Comparison of ENCODE assay signal across 18 cellular contexts in genomic region chr4:66430856-66431255, GRCh38.
DNase-seq lines count a peak whose midpoint lies in the region; ATAC-seq and TF ChIP-seq lines count a peak whose summit lies in the region.
"Had no signal": no experiment of that assay in that cellular context is flagged by ENCODE, and none has a peak within 500 bp of the region (broad histone marks: within the 10 kb centered on the region; RNA-seq: fewer than 3 reads in every experiment).

No MANE protein-coding gene starts in this region.

- no peaks in the 10 kb centered on the region for H3K9me3 ChIP-seq in lower lobe of right lung
- H3K9me3 ChIP-seq: pancreas, tibial artery had no signal

- H3K27me3 ChIP-seq in lower lobe of right lung (ENCODE audit: low read depth), result no peaks in the 10 kb centered on the region
- H3K27me3 ChIP-seq: pancreas, tibial artery had no signal

- DNase-seq in AG09309 (ENCODE audit: low read depth), result peak; percentile 70
- peak; percentile 53 for DNase-seq in M059J (ENCODE audit: low read depth)
- peak; percentile 9 for DNase-seq in astrocyte of the spinal cord (ENCODE audit: low read depth, low spot score)
- DNase-seq in islet precursor cell, result peak; percentile 76
- DNase-seq in lower lobe of right lung, result no peak
- no peak for DNase-seq in left colon
- no peak for DNase-seq in NCI-H69 (lab: John Stamatoyannopoulos, UW)
- DNase-seq: activated CD4-positive, alpha-beta T cell treated with anti-CD3 and anti-CD28 coated beads, Interleukin-2, amount 50 U/mL, for 48 hours; activated naive CD8-positive, alpha-beta T cell treated with anti-CD3 and anti-CD28 coated beads, Interleukin-2, amount 10 ng/mL, durations not matched to agents 7 days and 5 days; activated T-cell treated with anti-CD3 and anti-CD28 coated beads, Interleukin-2, amount 50 U/mL, for 48 hours; CD4-positive, CD25-positive, alpha-beta regulatory T cell; H7; NCI-H1436 treated with DMSO at 0.1 percent for 48 hours; pancreas; tibial artery had no signal

- TF ChIP-seq CTCF in AG09309 (IDR thresholded peaks at IDR 0.05; ENCODE audit: control insufficient read depth, insufficient read depth, low read depth, low read length, missing control alignments) (no peak), astrocyte of the spinal cord (IDR thresholded peaks at IDR 0.05; ENCODE audit: low read depth, low read length) (no peak), lower lobe of right lung (IDR thresholded peaks at IDR 0.05) (no peak)

- intact Hi-C loops in lower lobe of right lung (cut with DNase I) (no loop called here), left colon (cut with DNase I, micrococcal nuclease) (no loop called here)

- ATAC-seq in GM18505 (IDR thresholded peaks at IDR 0.05; ENCODE audit: unreplicated experiment) (no peak), lower lobe of right lung (no peak), left colon (no peak)
- ATAC-seq: pancreas had no signal

- no peaks in the 10 kb centered on the region for H3K36me3 ChIP-seq in lower lobe of right lung
- H3K36me3 ChIP-seq: pancreas, tibial artery had no signal

- H3K27ac ChIP-seq in lower lobe of right lung, result no peak overlapping the region
- H3K27ac ChIP-seq: KMS-11, pancreas, SK-N-MC, tibial artery had no signal

- H3K4me3 ChIP-seq in AG09309 (ENCODE audit: control insufficient read depth, low read depth, low read length) (no peak overlapping the region), astrocyte of the spinal cord (ENCODE audit: low read depth, low read length) (no peak overlapping the region), lower lobe of right lung (no peak overlapping the region)
- H3K4me3 ChIP-seq: pancreas, SK-N-MC, tibial artery had no signal

- TF ChIP-seq POLR2A in GM18505 (IDR thresholded peaks at IDR 0.05; ENCODE audit: borderline replicate concordance, extremely low read depth, insufficient read depth, insufficient read length), result no peak

- H3K4me1 ChIP-seq in lower lobe of right lung, result no peaks in the 10 kb centered on the region
- H3K4me1 ChIP-seq: pancreas, tibial artery had no signal

- in situ Hi-C loops in astrocyte of the spinal cord (cut with HindIII; ENCODE audit: low sequenced_read_pairs), result no loop called here

Comparison
In these comparisons a context has a peak if more than half of its experiments do, and no peak if none do; other contexts are left out.
1. DNase-seq: peak in AG09309 (single experiment), M059J (single experiment), astrocyte of the spinal cord (single experiment) and islet precursor cell (single experiment); none in lower lobe of right lung (single experiment), left colon (0 of 2) and NCI-H69 (single experiment).